ENCODE assay signal across 12 cellular contexts in genomic region chr1:223835754-223836153, GRCh38. TPM values are rescaled to one million over a fixed set of nuclear protein-coding genes. Genes with fewer than 3 reads are reported as not detected.
DNase-seq lines count a peak whose midpoint lies in the region; ATAC-seq and TF ChIP-seq lines count a peak whose summit lies in the region.
"Had no signal": no experiment of that assay in that cellular context is flagged by ENCODE, and none has a peak within 500 bp of the region (broad histone marks: within the 10 kb centered on the region; RNA-seq: fewer than 3 reads in every experiment).

No MANE protein-coding gene starts in this region.

- no peak for DNase-seq in activated CD8-positive, alpha-beta T cell treated with anti-CD3 and anti-CD28 coated beads, Interleukin-2, amount 10 ng/mL, durations not matched to agents 7 days and 5 days
- no peak for DNase-seq in activated CD8-positive, alpha-beta T cell treated with anti-CD3 and anti-CD28 coated beads for 36 hours
- DNase-seq in RPMI7951 (ENCODE audit: low read depth) (peak; percentile 14), hepatocyte (ENCODE audit: low spot score) (no peak), tibial artery (no peak), activated gamma-delta T cell (lab: John Stamatoyannopoulos, UW) (no peak), NCI-H774 (lab: John Stamatoyannopoulos, UW) (no peak), H4 (ENCODE audit: low spot score) (no peak)
- DNase-seq: HFFc6, retina had no signal

- peaks cover 99% of the 10 kb centered on the region for H3K79me2 ChIP-seq in hepatocyte

- CTCF ChIA-PET in activated CD8-positive, alpha-beta T cell treated with anti-CD3 and anti-CD28 coated beads, Interleukin-2, amount 10 ng/mL, durations not matched to agents 7 days and 5 days (lab: Charles Lee) = interaction anchor here (1.2 to 2.0 kb wide), 2 partner anchors 10 to 11 kb away, joined by 3 to 11 read pairs; partner anchors contain the start of gene TP53BP2
- CTCF ChIA-PET in activated CD8-positive, alpha-beta T cell treated with anti-CD3 and anti-CD28 coated beads for 36 hours (lab: Charles Lee) = interaction anchor here (3.2 kb wide), 1 partner anchor 9 kb away, joined by 11 read pairs; the partner anchor contains the start of gene TP53BP2

- intact Hi-C loops in activated CD8-positive, alpha-beta T cell treated with anti-CD3 and anti-CD28 coated beads for 36 hours (cut with micrococcal nuclease) = loop anchor here (10.0 kb wide), 1 partner anchor 131 kb away; no protein-coding TSS in a partner anchor
- intact Hi-C loops in tibial artery (cut with DNase I; ENCODE audit: low total_unique reads) = no loop called here

- no peaks in the 10 kb centered on the region for H3K27me3 Mint-ChIP-seq in activated CD8-positive, alpha-beta T cell treated with anti-CD3 and anti-CD28 coated beads, Interleukin-2, amount 10 ng/mL, durations not matched to agents 7 days and 5 days (ENCODE audit: low read depth)
- H3K27me3 Mint-ChIP-seq in activated CD8-positive, alpha-beta T cell treated with anti-CD3 and anti-CD28 coated beads for 36 hours = no peaks in the 10 kb centered on the region
- H3K27me3 Mint-ChIP-seq: IgD-negative memory B cell had no signal

- H3K4me3 ChIP-seq in hepatocyte (no peak overlapping the region), tibial artery (no peak overlapping the region)
- H3K4me3 ChIP-seq: tibial nerve had no signal

- no peak for TF ChIP-seq CTCF in activated CD8-positive, alpha-beta T cell treated with anti-CD3 and anti-CD28 coated beads for 36 hours (IDR thresholded peaks at IDR 0.05)
- TF ChIP-seq CTCF in hepatocyte (IDR thresholded peaks at IDR 0.05; ENCODE audit: poor library complexity) (no peak), tibial artery (IDR thresholded peaks at IDR 0.05) (no peak)

- peaks cover 32% of the 10 kb centered on the region for H3K4me1 Mint-ChIP-seq in activated CD8-positive, alpha-beta T cell treated with anti-CD3 and anti-CD28 coated beads, Interleukin-2, amount 10 ng/mL, durations not matched to agents 7 days and 5 days (ENCODE audit: low read depth)
- peaks cover 27% of the 10 kb centered on the region for H3K4me1 Mint-ChIP-seq in activated CD8-positive, alpha-beta T cell treated with anti-CD3 and anti-CD28 coated beads for 36 hours (ENCODE audit: low read depth)

- H3K9me2 ChIP-seq in hepatocyte (replicated peaks; ENCODE audit: insufficient read depth) = no peaks in the 10 kb centered on the region

- H3K9me3 ChIP-seq in hepatocyte (ENCODE audit: low read depth) (no peaks in the 10 kb centered on the region), tibial artery (no peaks in the 10 kb centered on the region)
- H3K9me3 ChIP-seq: tibial nerve had no signal

- no peak overlapping the region for H2AFZ ChIP-seq in hepatocyte

- H4K20me1 ChIP-seq in hepatocyte (ENCODE audit: insufficient read depth, poor library complexity, severe bottlenecking) = peaks cover 97% of the 10 kb centered on the region

- no peaks in the 10 kb centered on the region for H3K9me3 Mint-ChIP-seq in activated CD8-positive, alpha-beta T cell treated with anti-CD3 and anti-CD28 coated beads, Interleukin-2, amount 10 ng/mL, durations not matched to agents 7 days and 5 days (ENCODE audit: insufficient read depth)
- H3K9me3 Mint-ChIP-seq in activated CD8-positive, alpha-beta T cell treated with anti-CD3 and anti-CD28 coated beads for 36 hours = no peaks in the 10 kb centered on the region
- H3K9me3 Mint-ChIP-seq: HFFc6, IgD-negative memory B cell had no signal

- H3K36me3 Mint-ChIP-seq in activated CD8-positive, alpha-beta T cell treated with anti-CD3 and anti-CD28 coated beads, Interleukin-2, amount 10 ng/mL, durations not matched to agents 7 days and 5 days (ENCODE audit: low read depth) = peaks cover 3% of the 10 kb centered on the region
- peaks cover 4% of the 10 kb centered on the region for H3K36me3 Mint-ChIP-seq in activated CD8-positive, alpha-beta T cell treated with anti-CD3 and anti-CD28 coated beads for 36 hours (ENCODE audit: low read depth)
- H3K36me3 Mint-ChIP-seq: IgD-negative memory B cell had no signal

- no peak overlapping the region for H3K4me2 ChIP-seq in hepatocyte

- WGBS in hepatocyte (ENCODE audit: low lambda C conversion rate, missing lambda C conversion rate) = 80% methylated on average over 2 of the region's 2 CpGs

- H3K27me3 ChIP-seq in hepatocyte = no peaks in the 10 kb centered on the region
- no peaks in the 10 kb centered on the region for H3K27me3 ChIP-seq in tibial artery
- H3K27me3 ChIP-seq: tibial nerve had no signal

- POLR2A ChIA-PET in activated CD8-positive, alpha-beta T cell treated with anti-CD3 and anti-CD28 coated beads, Interleukin-2, amount 10 ng/mL, durations not matched to agents 7 days and 5 days (lab: Charles Lee) = interaction anchor here (5.7 kb wide), 1 partner anchor 10 kb away, joined by 48 read pairs; the partner anchor contains the start of gene TP53BP2
- POLR2A ChIA-PET in activated CD8-positive, alpha-beta T cell treated with anti-CD3 and anti-CD28 coated beads for 36 hours (lab: Charles Lee) = interaction anchor here (0.9 to 6.2 kb wide), 4 partner anchors 9 to 17 kb away, joined by 3 to 83 read pairs (median 5); partner anchors contain the start of gene TP53BP2

- no peak overlapping the region for H3K27ac Mint-ChIP-seq in activated CD8-positive, alpha-beta T cell treated with anti-CD3 and anti-CD28 coated beads, Interleukin-2, amount 10 ng/mL, durations not matched to agents 7 days and 5 days
- no peak overlapping the region for H3K27ac Mint-ChIP-seq in activated CD8-positive, alpha-beta T cell treated with anti-CD3 and anti-CD28 coated beads for 36 hours
- H3K27ac Mint-ChIP-seq: HFFc6, IgD-negative memory B cell had no signal

- peaks cover 47% of the 10 kb centered on the region for H3K4me1 ChIP-seq in hepatocyte (ENCODE audit: insufficient read depth)
- H3K4me1 ChIP-seq in tibial artery = peaks cover 0 to 96% (median 42%) of the 10 kb centered on the region in 4 donors

- H3K27ac ChIP-seq in hepatocyte = peak overlapping the region; percentile 45
- H3K27ac ChIP-seq in tibial artery = peak overlapping the region; percentile 55 to 57

- no peak overlapping the region for H3K4me3 Mint-ChIP-seq in activated CD8-positive, alpha-beta T cell treated with anti-CD3 and anti-CD28 coated beads, Interleukin-2, amount 10 ng/mL, durations not matched to agents 7 days and 5 days
- no peak overlapping the region for H3K4me3 Mint-ChIP-seq in activated CD8-positive, alpha-beta T cell treated with anti-CD3 and anti-CD28 coated beads for 36 hours
- H3K4me3 Mint-ChIP-seq: HFFc6, IgD-negative memory B cell had no signal

- no peaks in the 10 kb centered on the region for H3K36me3 ChIP-seq in hepatocyte (replicated peaks; ENCODE audit: insufficient read depth, low read depth)
- no peaks in the 10 kb centered on the region for H3K36me3 ChIP-seq in tibial artery
- H3K36me3 ChIP-seq: tibial nerve had no signal

- peak; percentile 58 for ATAC-seq in activated CD8-positive, alpha-beta T cell treated with anti-CD3 and anti-CD28 coated beads, Interleukin-2, amount 10 ng/mL, durations not matched to agents 7 days and 5 days
- ATAC-seq in activated CD8-positive, alpha-beta T cell treated with anti-CD3 and anti-CD28 coated beads for 36 hours = no peak

RNA-seq across cellular contexts. Expression of gene TP53BP2, which starts 10.0 kb away (rescaled TPM):
- total RNA-seq in activated CD8-positive, alpha-beta T cell treated with anti-CD3 and anti-CD28 coated beads, Interleukin-2, amount 10 ng/mL, durations not matched to agents 7 days and 5 days = 10 to 100 TPM; 31.4 to 35.2 TPM
- total RNA-seq in activated CD8-positive, alpha-beta T cell treated with anti-CD3 and anti-CD28 coated beads for 36 hours = 10 to 100 TPM; 28.3 to 34.5 TPM
- 19.2 and 23.7 TPM in 2 replicates for total RNA-seq in RPMI7951 (2014; rRNA removed; shearing (Covaris generic))
- 53.0 and 57.8 TPM in 2 replicates for total RNA-seq in hepatocyte
- 27.5 and 31.6 TPM in 2 replicates for polyA plus RNA-seq in hepatocyte
- 22.1 and 38.5 TPM in 2 replicates for total RNA-seq in H4 (2014; rRNA removed; shearing (Covaris generic))
